22 cellular contexts compared by ENCODE assay signal in the genomic region with DNA sequence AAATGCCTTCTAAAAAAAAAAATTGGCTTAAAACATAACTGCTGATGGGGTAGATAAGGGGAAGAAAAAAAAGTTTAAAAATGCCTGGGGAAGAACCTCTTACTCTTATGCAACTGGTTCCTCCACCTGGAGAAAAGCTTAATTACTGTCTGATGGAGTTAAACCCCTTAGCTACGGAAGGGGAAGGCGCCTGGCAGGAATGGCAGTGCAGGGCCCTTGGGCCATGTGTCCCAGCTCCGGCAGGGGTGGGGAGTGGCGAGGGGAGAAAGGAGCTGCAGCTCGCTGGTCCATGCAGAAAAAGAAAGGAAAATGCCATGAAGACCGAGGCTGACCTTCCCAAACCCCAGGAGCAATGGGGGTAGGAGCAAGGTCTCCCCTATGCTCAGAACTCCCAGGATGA.
DNase-seq lines count a peak whose midpoint lies in the region; ATAC-seq, FAIRE-seq and TF ChIP-seq lines count a peak whose summit lies in the region.
"Had no signal": no experiment of that assay in that cellular context is flagged by ENCODE, and none has a peak within 500 bp of the region (broad histone marks: within the 10 kb centered on the region; RNA-seq: fewer than 3 reads in every experiment).

No MANE protein-coding gene starts in this region.

- peak; percentile 55 for ATAC-seq in sciatic nerve

- no peaks in the 10 kb centered on the region for H3K9me3 ChIP-seq in WERI-Rb-1 (ENCODE audit: severe bottlenecking)
- H3K9me3 ChIP-seq: BLaER1, Caco-2 had no signal

- H3K4me3 ChIP-seq in WERI-Rb-1 (ENCODE audit: low read depth, low read length) = no peak overlapping the region
- H3K4me3 ChIP-seq: BLaER1 had no signal

- intact Hi-C loops in sciatic nerve (cut with DNase I) = no loop called here

- FAIRE-seq in GM19239 (lab: Jason Lieb, UNC) = no peak
- FAIRE-seq: GM12891, H1 had no signal

- no peak for TF ChIP-seq CTCF in WERI-Rb-1 (IDR thresholded peaks at IDR 0.05; ENCODE audit: low read depth, low read length)

- no peaks in the 10 kb centered on the region for H3K36me3 ChIP-seq in WERI-Rb-1
- H3K36me3 ChIP-seq: BLaER1 had no signal

- DNase-seq in NCI-H748 (lab: John Stamatoyannopoulos, UW; ENCODE audit: unreplicated experiment) (peak; percentile 51), NCI-H748 treated with DMSO at 0.1 percent for 48 hours (lab: John Stamatoyannopoulos, UW) (no peak), SK-N-DZ (ENCODE audit: low spot score) (peak; percentile 10), left kidney (ENCODE audit: low read depth, low spot score) (peak; percentile 5), sciatic nerve (ENCODE audit: low spot score) (no peak), NCI-H1436 treated with DMSO at 0.1 percent for 48 hours (lab: John Stamatoyannopoulos, UW) (no peak), GM19239 (ENCODE audit: insufficient read length, low spot score) (no peak), WERI-Rb-1 (no peak)
- DNase-seq: ACHN; Caco-2; CD4-positive, alpha-beta memory T cell; DND-41; Kasumi-1; NCI-H1694 treated with DMSO at 0.1 percent for 48 hours; NCI-H2081 treated with DMSO at 0.1 percent for 48 hours; NCI-H446 treated with DMSO at 0.1 percent for 48 hours; NCI-H526 treated with DMSO at 0.1 percent for 48 hours; SW 1271 had no signal

- no peak overlapping the region for H3K27ac ChIP-seq in WERI-Rb-1
- H3K27ac ChIP-seq: 22Rv1, BLaER1 had no signal

- H3K27me3 ChIP-seq in WERI-Rb-1 (ENCODE audit: insufficient read depth, low read depth, severe bottlenecking) = peaks cover 16% of the 10 kb centered on the region

Comparison
In these comparisons a context has a peak if more than half of its experiments do, and no peak if none do; other contexts are left out.
1. DNase-seq: peak in NCI-H748 (single experiment), SK-N-DZ (single experiment) and left kidney (single experiment); none in NCI-H748 treated with DMSO at 0.1 percent for 48 hours (single experiment), sciatic nerve (single experiment), NCI-H1436 treated with DMSO at 0.1 percent for 48 hours (single experiment), GM19239 (single experiment) and WERI-Rb-1 (single experiment).